In the genomic region with DNA sequence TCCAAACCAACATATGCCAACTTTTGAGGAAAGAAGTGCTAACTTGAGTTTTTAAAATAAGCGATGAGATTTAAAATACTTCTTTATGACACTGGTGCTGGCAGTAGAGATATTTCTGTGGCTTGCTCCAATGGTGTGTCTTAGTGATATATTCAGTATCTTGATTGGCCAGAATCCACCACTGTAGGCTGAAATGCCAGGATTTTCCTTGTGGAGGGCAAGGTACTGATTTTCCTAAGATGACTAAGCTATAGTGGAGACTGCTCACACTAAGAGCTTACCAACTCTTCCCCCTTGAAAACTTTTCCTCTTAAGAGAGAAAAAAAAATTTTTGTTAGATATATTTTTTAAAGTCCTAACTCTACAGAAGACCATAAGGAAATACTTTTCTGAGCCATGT, we compare ENCODE assay signal across 1 cellular context.
TF ChIP-seq lines count a peak whose summit lies in the region.

No MANE protein-coding gene starts in this region.

TF ChIP-seq in GM23338, 12 proteins besides CTCF, POLR2A, EP300 and RAD21 (continued from another document):
- TF ChIP-seq ZNF462 (CRISPR knock-in tag; IDR thresholded peaks at IDR 0.05) = no peak
- TF ChIP-seq ZNF331 (CRISPR knock-in tag; IDR thresholded peaks at IDR 0.05; ENCODE audit: low read depth) = no peak
- TF ChIP-seq POLR2AphosphoS5 (IDR thresholded peaks at IDR 0.05; ENCODE audit: low read depth) = no peak
